10 cellular contexts compared by ENCODE assay signal in the genomic region with DNA sequence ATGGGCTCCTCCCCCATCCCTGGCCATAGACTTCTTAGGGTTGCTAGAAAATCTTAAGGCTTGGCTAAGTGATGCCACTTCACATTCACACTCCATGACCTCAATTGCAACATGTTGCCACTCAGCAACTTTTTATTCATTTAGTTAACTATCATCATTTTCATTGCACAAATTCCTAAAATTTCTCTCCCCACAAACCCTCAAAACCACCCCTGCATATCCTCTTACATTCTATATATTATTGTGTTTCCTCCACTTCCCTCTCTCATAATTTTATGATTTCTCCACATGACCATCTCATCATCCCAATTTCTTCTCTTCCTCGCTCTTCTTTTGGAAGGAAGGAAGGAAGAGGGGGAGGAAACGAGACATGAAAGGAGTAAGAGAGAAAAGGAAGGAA.
"Had no signal": no experiment of that assay in that cellular context is flagged by ENCODE, and none has a peak within 500 bp of the region (broad histone marks: within the 10 kb centered on the region; RNA-seq: fewer than 3 reads in every experiment).

No MANE protein-coding gene starts in this region.

- ATAC-seq: HCT116, HepG2 had no signal

- H3K9me3 ChIP-seq: HAP-1 had no signal

- H3K4me1 ChIP-seq: HAP-1 had no signal

- H3K9ac ChIP-seq: GM23248, KMS-11 had no signal

- H3K27ac ChIP-seq: GM23248, HL-60, KMS-11 had no signal

- DNase-seq: GM23248, GOT3, H7, HFFc6, KBM-7 had no signal

- H3K36me3 ChIP-seq: HAP-1 had no signal

- H3K4me3 ChIP-seq: GM23248, HAP-1 had no signal
